Comparison of ENCODE assay signal across 1 cellular context in the genomic region with DNA sequence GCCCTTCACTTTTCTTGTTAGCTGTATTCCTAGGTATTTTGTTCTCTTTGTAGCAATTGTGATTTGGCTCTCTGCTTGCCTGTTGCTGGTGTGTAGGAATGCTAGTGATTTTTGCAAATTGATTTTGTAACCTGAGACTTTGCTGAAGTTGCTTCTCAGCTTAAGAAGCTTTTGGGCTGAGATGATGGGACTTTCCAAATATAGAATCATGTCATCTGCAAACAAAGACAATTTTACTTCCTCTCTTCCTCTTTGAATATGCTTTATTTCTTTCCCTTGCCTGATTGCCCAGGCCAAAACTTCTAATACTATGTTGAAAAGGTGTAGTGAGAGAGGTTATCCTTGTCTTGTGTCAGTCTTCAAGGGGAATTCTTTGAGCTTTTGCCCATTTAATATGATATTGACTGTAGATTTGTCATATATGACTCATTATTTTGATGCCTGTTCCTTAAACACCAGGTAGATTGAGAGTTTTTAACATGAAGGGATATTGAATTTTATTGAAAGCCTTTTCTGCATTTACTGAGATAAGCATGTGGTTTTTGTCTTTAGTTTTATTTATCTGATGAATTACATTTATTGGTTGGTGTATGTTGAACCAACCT.
TF ChIP-seq lines count a peak whose summit lies in the region.

No MANE protein-coding gene starts in this region.

TF ChIP-seq in GM12878, 131 proteins besides CTCF, POLR2A, EP300 and RAD21:
- TF ChIP-seq, protein P1, sequence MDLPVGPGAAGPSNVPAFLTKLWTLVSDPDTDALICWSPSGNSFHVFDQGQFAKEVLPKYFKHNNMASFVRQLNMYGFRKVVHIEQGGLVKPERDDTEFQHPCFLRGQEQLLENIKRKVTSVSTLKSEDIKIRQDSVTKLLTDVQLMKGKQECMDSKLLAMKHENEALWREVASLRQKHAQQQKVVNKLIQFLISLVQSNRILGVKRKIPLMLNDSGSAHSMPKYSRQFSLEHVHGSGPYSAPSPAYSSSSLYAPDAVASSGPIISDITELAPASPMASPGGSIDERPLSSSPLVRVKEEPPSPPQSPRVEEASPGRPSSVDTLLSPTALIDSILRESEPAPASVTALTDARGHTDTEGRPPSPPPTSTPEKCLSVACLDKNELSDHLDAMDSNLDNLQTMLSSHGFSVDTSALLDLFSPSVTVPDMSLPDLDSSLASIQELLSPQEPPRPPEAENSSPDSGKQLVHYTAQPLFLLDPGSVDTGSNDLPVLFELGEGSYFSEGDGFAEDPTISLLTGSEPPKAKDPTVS (IDR thresholded peaks at IDR 0.05; ENCODE audit: low read depth, low read length), result no peak
- TF ChIP-seq MEF2B (IDR thresholded peaks at IDR 0.05; ENCODE audit: partially characterized antibody, poor library complexity, severe bottlenecking) (no peak), SPI1 (IDR thresholded peaks at IDR 0.05; ENCODE audit: borderline replicate concordance, insufficient read depth, low read depth, low read length) (peak; percentile 47; the same call in 1 of the 2 replicates), MEF2A (IDR thresholded peaks at IDR 0.05; ENCODE audit: insufficient read depth, low read depth, low read length) (peak; percentile 83; the same call in 1 of the 2 replicates), TAF1 (IDR thresholded peaks at IDR 0.05; ENCODE audit: borderline replicate concordance, low read depth, low read length) (no peak), GATAD2B (conservative IDR thresholded peaks at IDR 0.05; ENCODE audit: low read depth) (no peak), HDGF (IDR thresholded peaks at IDR 0.05) (no peak), CBFB (IDR thresholded peaks at IDR 0.05; ENCODE audit: low read depth) (no peak), CREM (IDR thresholded peaks at IDR 0.05; ENCODE audit: low read depth) (no peak), RFX5 (IDR thresholded peaks at IDR 0.05; ENCODE audit: low read depth, low read length) (no peak), NFIC (IDR thresholded peaks at IDR 0.05; ENCODE audit: low read depth, low read length) (peak; percentile 46; the same call in 1 of the 2 replicates), GABPA (IDR thresholded peaks at IDR 0.05; ENCODE audit: low read depth) (no peak), HDAC2 (IDR thresholded peaks at IDR 0.05) (no peak), NFXL1 (IDR thresholded peaks at IDR 0.05; ENCODE audit: borderline replicate concordance) (no peak), JUNB (IDR thresholded peaks at IDR 0.05) (peak; percentile 31; the same call in 1 of the 2 replicates), RUNX3 (IDR thresholded peaks at IDR 0.05; ENCODE audit: low read length) (0 out of 2 replicates have a peak, but pooled peaks have one; percentile 2), CBX5 (IDR thresholded peaks at IDR 0.05; ENCODE audit: low read depth) (0 out of 2 replicates have a peak, but pooled peaks have one; percentile 16), ATF7 (IDR thresholded peaks at IDR 0.05; ENCODE audit: low read depth) (0 out of 2 replicates have a peak, but pooled peaks have one; percentile 22), ZNF622 (IDR thresholded peaks at IDR 0.05) (no peak), ASH2L (IDR thresholded peaks at IDR 0.05; ENCODE audit: borderline replicate concordance, low read depth) (no peak), BRCA1 (IDR thresholded peaks at IDR 0.05; ENCODE audit: low read depth, low read length) (no peak), HDAC6 (IDR thresholded peaks at IDR 0.05; ENCODE audit: unreplicated experiment) (no peak), FOS (IDR thresholded peaks at IDR 0.05; ENCODE audit: borderline replicate concordance, extremely low read depth, insufficient read length) (no peak)
- TF ChIP-seq, protein P2, sequence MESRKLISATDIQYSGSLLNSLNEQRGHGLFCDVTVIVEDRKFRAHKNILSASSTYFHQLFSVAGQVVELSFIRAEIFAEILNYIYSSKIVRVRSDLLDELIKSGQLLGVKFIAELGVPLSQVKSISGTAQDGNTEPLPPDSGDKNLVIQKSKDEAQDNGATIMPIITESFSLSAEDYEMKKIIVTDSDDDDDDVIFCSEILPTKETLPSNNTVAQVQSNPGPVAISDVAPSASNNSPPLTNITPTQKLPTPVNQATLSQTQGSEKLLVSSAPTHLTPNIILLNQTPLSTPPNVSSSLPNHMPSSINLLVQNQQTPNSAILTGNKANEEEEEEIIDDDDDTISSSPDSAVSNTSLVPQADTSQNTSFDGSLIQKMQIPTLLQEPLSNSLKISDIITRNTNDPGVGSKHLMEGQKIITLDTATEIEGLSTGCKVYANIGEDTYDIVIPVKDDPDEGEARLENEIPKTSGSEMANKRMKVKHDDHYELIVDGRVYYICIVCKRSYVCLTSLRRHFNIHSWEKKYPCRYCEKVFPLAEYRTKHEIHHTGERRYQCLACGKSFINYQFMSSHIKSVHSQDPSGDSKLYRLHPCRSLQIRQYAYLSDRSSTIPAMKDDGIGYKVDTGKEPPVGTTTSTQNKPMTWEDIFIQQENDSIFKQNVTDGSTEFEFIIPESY (IDR thresholded peaks at IDR 0.05), result no peak
- TF ChIP-seq, protein P3, sequence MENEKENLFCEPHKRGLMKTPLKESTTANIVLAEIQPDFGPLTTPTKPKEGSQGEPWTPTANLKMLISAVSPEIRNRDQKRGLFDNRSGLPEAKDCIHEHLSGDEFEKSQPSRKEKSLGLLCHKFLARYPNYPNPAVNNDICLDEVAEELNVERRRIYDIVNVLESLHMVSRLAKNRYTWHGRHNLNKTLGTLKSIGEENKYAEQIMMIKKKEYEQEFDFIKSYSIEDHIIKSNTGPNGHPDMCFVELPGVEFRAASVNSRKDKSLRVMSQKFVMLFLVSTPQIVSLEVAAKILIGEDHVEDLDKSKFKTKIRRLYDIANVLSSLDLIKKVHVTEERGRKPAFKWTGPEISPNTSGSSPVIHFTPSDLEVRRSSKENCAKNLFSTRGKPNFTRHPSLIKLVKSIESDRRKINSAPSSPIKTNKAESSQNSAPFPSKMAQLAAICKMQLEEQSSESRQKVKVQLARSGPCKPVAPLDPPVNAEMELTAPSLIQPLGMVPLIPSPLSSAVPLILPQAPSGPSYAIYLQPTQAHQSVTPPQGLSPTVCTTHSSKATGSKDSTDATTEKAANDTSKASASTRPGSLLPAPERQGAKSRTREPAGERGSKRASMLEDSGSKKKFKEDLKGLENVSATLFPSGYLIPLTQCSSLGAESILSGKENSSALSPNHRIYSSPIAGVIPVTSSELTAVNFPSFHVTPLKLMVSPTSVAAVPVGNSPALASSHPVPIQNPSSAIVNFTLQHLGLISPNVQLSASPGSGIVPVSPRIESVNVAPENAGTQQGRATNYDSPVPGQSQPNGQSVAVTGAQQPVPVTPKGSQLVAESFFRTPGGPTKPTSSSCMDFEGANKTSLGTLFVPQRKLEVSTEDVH (IDR thresholded peaks at IDR 0.05; ENCODE audit: low read depth, partially characterized antibody), result no peak
- TF ChIP-seq, protein P4, sequence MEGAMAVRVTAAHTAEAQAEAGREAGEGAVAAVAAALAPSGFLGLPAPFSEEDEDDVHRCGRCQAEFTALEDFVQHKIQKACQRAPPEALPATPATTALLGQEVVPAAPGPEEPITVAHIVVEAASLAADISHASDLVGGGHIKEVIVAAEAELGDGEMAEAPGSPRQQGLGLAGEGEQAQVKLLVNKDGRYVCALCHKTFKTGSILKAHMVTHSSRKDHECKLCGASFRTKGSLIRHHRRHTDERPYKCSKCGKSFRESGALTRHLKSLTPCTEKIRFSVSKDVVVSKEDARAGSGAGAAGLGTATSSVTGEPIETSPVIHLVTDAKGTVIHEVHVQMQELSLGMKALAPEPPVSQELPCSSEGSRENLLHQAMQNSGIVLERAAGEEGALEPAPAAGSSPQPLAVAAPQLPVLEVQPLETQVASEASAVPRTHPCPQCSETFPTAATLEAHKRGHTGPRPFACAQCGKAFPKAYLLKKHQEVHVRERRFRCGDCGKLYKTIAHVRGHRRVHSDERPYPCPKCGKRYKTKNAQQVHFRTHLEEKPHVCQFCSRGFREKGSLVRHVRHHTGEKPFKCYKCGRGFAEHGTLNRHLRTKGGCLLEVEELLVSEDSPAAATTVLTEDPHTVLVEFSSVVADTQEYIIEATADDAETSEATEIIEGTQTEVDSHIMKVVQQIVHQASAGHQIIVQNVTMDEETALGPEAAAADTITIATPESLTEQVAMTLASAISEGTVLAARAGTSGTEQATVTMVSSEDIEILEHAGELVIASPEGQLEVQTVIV (IDR thresholded peaks at IDR 0.05; ENCODE audit: borderline replicate concordance, partially characterized antibody), result no peak
- TF ChIP-seq, protein P5, sequence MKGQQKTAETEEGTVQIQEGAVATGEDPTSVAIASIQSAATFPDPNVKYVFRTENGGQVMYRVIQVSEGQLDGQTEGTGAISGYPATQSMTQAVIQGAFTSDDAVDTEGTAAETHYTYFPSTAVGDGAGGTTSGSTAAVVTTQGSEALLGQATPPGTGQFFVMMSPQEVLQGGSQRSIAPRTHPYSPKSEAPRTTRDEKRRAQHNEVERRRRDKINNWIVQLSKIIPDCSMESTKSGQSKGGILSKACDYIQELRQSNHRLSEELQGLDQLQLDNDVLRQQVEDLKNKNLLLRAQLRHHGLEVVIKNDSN (IDR thresholded peaks at IDR 0.05; ENCODE audit: borderline replicate concordance, extremely low read length, insufficient read depth, low read depth, low read length), result no peak
- TF ChIP-seq, protein P6, sequence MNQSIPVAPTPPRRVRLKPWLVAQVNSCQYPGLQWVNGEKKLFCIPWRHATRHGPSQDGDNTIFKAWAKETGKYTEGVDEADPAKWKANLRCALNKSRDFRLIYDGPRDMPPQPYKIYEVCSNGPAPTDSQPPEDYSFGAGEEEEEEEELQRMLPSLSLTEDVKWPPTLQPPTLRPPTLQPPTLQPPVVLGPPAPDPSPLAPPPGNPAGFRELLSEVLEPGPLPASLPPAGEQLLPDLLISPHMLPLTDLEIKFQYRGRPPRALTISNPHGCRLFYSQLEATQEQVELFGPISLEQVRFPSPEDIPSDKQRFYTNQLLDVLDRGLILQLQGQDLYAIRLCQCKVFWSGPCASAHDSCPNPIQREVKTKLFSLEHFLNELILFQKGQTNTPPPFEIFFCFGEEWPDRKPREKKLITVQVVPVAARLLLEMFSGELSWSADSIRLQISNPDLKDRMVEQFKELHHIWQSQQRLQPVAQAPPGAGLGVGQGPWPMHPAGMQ (IDR thresholded peaks at IDR 0.05; ENCODE audit: borderline replicate concordance), result no peak
- TF ChIP-seq, protein P7, sequence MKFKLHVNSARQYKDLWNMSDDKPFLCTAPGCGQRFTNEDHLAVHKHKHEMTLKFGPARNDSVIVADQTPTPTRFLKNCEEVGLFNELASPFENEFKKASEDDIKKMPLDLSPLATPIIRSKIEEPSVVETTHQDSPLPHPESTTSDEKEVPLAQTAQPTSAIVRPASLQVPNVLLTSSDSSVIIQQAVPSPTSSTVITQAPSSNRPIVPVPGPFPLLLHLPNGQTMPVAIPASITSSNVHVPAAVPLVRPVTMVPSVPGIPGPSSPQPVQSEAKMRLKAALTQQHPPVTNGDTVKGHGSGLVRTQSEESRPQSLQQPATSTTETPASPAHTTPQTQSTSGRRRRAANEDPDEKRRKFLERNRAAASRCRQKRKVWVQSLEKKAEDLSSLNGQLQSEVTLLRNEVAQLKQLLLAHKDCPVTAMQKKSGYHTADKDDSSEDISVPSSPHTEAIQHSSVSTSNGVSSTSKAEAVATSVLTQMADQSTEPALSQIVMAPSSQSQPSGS (IDR thresholded peaks at IDR 0.05; ENCODE audit: low read length), result peak; percentile 59
- TF ChIP-seq, protein P8, sequence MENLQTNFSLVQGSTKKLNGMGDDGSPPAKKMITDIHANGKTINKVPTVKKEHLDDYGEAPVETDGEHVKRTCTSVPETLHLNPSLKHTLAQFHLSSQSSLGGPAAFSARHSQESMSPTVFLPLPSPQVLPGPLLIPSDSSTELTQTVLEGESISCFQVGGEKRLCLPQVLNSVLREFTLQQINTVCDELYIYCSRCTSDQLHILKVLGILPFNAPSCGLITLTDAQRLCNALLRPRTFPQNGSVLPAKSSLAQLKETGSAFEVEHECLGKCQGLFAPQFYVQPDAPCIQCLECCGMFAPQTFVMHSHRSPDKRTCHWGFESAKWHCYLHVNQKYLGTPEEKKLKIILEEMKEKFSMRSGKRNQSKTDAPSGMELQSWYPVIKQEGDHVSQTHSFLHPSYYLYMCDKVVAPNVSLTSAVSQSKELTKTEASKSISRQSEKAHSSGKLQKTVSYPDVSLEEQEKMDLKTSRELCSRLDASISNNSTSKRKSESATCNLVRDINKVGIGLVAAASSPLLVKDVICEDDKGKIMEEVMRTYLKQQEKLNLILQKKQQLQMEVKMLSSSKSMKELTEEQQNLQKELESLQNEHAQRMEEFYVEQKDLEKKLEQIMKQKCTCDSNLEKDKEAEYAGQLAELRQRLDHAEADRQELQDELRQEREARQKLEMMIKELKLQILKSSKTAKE (IDR thresholded peaks at IDR 0.05; ENCODE audit: low read depth, poor library complexity, severe bottlenecking), result no peak
- TF ChIP-seq, protein P9, sequence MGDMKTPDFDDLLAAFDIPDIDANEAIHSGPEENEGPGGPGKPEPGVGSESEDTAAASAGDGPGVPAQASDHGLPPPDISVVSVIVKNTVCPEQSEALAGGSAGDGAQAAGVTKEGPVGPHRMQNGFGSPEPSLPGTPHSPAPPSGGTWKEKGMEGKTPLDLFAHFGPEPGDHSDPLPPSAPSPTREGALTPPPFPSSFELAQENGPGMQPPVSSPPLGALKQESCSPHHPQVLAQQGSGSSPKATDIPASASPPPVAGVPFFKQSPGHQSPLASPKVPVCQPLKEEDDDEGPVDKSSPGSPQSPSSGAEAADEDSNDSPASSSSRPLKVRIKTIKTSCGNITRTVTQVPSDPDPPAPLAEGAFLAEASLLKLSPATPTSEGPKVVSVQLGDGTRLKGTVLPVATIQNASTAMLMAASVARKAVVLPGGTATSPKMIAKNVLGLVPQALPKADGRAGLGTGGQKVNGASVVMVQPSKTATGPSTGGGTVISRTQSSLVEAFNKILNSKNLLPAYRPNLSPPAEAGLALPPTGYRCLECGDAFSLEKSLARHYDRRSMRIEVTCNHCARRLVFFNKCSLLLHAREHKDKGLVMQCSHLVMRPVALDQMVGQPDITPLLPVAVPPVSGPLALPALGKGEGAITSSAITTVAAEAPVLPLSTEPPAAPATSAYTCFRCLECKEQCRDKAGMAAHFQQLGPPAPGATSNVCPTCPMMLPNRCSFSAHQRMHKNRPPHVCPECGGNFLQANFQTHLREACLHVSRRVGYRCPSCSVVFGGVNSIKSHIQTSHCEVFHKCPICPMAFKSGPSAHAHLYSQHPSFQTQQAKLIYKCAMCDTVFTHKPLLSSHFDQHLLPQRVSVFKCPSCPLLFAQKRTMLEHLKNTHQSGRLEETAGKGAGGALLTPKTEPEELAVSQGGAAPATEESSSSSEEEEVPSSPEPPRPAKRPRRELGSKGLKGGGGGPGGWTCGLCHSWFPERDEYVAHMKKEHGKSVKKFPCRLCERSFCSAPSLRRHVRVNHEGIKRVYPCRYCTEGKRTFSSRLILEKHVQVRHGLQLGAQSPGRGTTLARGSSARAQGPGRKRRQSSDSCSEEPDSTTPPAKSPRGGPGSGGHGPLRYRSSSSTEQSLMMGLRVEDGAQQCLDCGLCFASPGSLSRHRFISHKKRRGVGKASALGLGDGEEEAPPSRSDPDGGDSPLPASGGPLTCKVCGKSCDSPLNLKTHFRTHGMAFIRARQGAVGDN (IDR thresholded peaks at IDR 0.05), result no peak
- TF ChIP-seq, protein P10, sequence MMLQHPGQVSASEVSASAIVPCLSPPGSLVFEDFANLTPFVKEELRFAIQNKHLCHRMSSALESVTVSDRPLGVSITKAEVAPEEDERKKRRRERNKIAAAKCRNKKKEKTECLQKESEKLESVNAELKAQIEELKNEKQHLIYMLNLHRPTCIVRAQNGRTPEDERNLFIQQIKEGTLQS (IDR thresholded peaks at IDR 0.05; ENCODE audit: borderline replicate concordance, extremely low read depth, low read depth, low read length), result no peak
